23 cellular contexts compared by ENCODE assay signal in the genomic region with DNA sequence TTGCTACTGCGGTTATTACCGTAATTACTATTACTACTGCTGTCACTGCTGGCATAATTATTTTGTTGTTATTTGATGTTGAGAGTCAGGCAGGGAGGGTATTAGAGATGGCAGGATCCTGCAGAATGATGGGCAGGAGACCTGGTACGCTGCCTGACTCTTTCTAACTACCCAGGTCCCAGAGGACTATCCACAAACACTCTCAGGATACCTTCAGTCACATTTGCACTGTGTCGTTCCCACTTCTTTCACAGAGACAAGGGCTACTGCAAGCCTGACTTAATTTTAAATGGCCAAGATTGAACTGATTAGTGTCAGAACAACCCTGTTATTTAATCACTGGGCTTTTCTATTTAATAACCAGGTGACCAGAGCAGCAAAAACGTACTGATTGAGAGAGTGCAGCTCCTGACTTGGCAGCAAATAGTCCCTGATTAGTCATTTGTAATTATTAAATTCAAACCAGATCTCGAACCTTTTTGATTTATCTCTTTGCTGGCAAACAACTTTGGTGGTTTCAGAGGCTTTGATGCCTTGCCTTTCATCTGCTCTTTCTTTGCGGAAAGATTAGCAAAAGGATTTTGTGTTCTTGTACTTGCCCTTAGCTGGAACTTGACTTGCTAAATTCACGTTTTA.
A peak's percentile ranks its signal among the peaks of the same experiment; 100 is the strongest.
DNase-seq lines count a peak whose midpoint lies in the region; ATAC-seq, FAIRE-seq and TF ChIP-seq lines count a peak whose summit lies in the region.
"Had no signal": no experiment of that assay in that cellular context is flagged by ENCODE, and none has a peak within 500 bp of the region (broad histone marks: within the 10 kb centered on the region; RNA-seq: fewer than 3 reads in every experiment).

No MANE protein-coding gene starts in this region.

- H3K4me1 Mint-ChIP-seq in activated CD4-positive, alpha-beta T cell treated with anti-CD3 and anti-CD28 coated beads, Interleukin-2, amount 10 ng/mL, durations not matched to agents 7 days and 5 days = peaks cover 74% of the 10 kb centered on the region
- H3K4me1 Mint-ChIP-seq in neural progenitor cell = peaks cover 24% of the 10 kb centered on the region

- H3K27me3 ChIP-seq in neural progenitor cell (no peaks in the 10 kb centered on the region), pancreas (no peaks in the 10 kb centered on the region)
- H3K27me3 ChIP-seq: tibial nerve had no signal

- H3K4me1 ChIP-seq in neural progenitor cell = peaks cover 3% of the 10 kb centered on the region
- no peaks in the 10 kb centered on the region for H3K4me1 ChIP-seq in pancreas

- DNase-seq in activated CD4-positive, alpha-beta T cell treated with anti-CD3 and anti-CD28 coated beads, Interleukin-2, amount 10 ng/mL, durations not matched to agents 7 days and 5 days = peak; percentile 25
- no peak for DNase-seq in activated CD4-positive, alpha-beta T cell treated with anti-CD3 and anti-CD28 coated beads for 1 hour
- peak; percentile 14 for DNase-seq in RPMI7951 (ENCODE audit: low read depth)
- DNase-seq in astrocyte of the cerebellum (ENCODE audit: low read depth) = peak; percentile 24
- no peak for DNase-seq in neural progenitor cell (ENCODE audit: low spot score)
- no peak for DNase-seq in NCI-H2081 (lab: John Stamatoyannopoulos, UW)
- no peak for DNase-seq in pancreas
- DNase-seq: activated CD8-positive, alpha-beta memory T cell treated with anti-CD3 and anti-CD28 coated beads for 24 hours; activated naive CD4-positive, alpha-beta T cell treated with anti-CD3 and anti-CD28 coated beads, Interleukin-2, amount 50 U/mL, for 16 hours; caudate nucleus; COR-L47; effector memory CD8-positive, alpha-beta T cell; foreskin melanocyte; left ventricle myocardium inferior; NCI-H2107; NCI-H526 treated with DMSO at 0.1 percent for 48 hours; PC-9; stimulated activated CD4-positive, alpha-beta T cell treated with anti-CD3 and anti-CD28 coated beads, Interleukin-4, amount 100 ng/mL, for 24 hours; stimulated activated CD8-positive, alpha-beta memory T cell treated with anti-CD3 and anti-CD28 coated beads, Interleukin-4, amount 100 ng/mL, for 48 hours had no signal

- H3K36me3 Mint-ChIP-seq in activated CD4-positive, alpha-beta T cell treated with anti-CD3 and anti-CD28 coated beads, Interleukin-2, amount 10 ng/mL, durations not matched to agents 7 days and 5 days (ENCODE audit: low read depth) = peaks cover 17% of the 10 kb centered on the region
- H3K36me3 Mint-ChIP-seq in neural progenitor cell = no peaks in the 10 kb centered on the region
- H3K36me3 Mint-ChIP-seq: IgD-negative memory B cell had no signal

- intact Hi-C loops in pancreas (cut with DNase I) = no loop called here

- no peaks in the 10 kb centered on the region for H4K20me1 ChIP-seq in neural progenitor cell (ENCODE audit: low read depth)

- no peak overlapping the region for H3K4me3 Mint-ChIP-seq in activated CD4-positive, alpha-beta T cell treated with anti-CD3 and anti-CD28 coated beads, Interleukin-2, amount 10 ng/mL, durations not matched to agents 7 days and 5 days
- no peak overlapping the region for H3K4me3 Mint-ChIP-seq in neural progenitor cell
- H3K4me3 Mint-ChIP-seq: effector memory CD8-positive, alpha-beta T cell; IgD-negative memory B cell had no signal

- no peak overlapping the region for H3K4me2 ChIP-seq in neural progenitor cell
- H3K4me2 ChIP-seq: PC-9 had no signal

- H3K9ac ChIP-seq in neural progenitor cell = no peak overlapping the region

- POLR2A ChIA-PET in activated CD4-positive, alpha-beta T cell treated with anti-CD3 and anti-CD28 coated beads, Interleukin-2, amount 10 ng/mL, durations not matched to agents 7 days and 5 days (lab: Charles Lee) = interaction anchor here (0.6 kb wide), 1 partner anchor 801 kb away, joined by 4 read pairs; no protein-coding TSS in a partner anchor

- H3K27ac Mint-ChIP-seq in activated CD4-positive, alpha-beta T cell treated with anti-CD3 and anti-CD28 coated beads, Interleukin-2, amount 10 ng/mL, durations not matched to agents 7 days and 5 days = no peak overlapping the region
- peak overlapping the region; percentile 87 for H3K27ac Mint-ChIP-seq in neural progenitor cell
- H3K27ac Mint-ChIP-seq: IgD-negative memory B cell had no signal

- H3K9me3 Mint-ChIP-seq in activated CD4-positive, alpha-beta T cell treated with anti-CD3 and anti-CD28 coated beads, Interleukin-2, amount 10 ng/mL, durations not matched to agents 7 days and 5 days = no peaks in the 10 kb centered on the region
- no peaks in the 10 kb centered on the region for H3K9me3 Mint-ChIP-seq in neural progenitor cell
- H3K9me3 Mint-ChIP-seq: effector memory CD8-positive, alpha-beta T cell; IgD-negative memory B cell had no signal

- no peak overlapping the region for H3K27ac ChIP-seq in neural progenitor cell
- no peak overlapping the region for H3K27ac ChIP-seq in pancreas
- H3K27ac ChIP-seq: left ventricle myocardium inferior, PC-9, SK-N-MC, tibial nerve had no signal

- ATAC-seq in GM18867 (IDR thresholded peaks at IDR 0.05; ENCODE audit: unreplicated experiment) (no peak), pancreas (no peak)
- ATAC-seq: effector memory CD8-positive, alpha-beta T cell had no signal

- CTCF ChIA-PET in activated CD4-positive, alpha-beta T cell treated with anti-CD3 and anti-CD28 coated beads, Interleukin-2, amount 10 ng/mL, durations not matched to agents 7 days and 5 days (lab: Charles Lee) = interaction anchor here (0.5 to 1.8 kb wide), 7 partner anchors 11 to 223 kb away, joined by 3 to 10 read pairs (median 3); no protein-coding TSS in a partner anchor

- H3K9me3 ChIP-seq in neural progenitor cell (ENCODE audit: low read depth) (no peaks in the 10 kb centered on the region), pancreas (no peaks in the 10 kb centered on the region)
- H3K9me3 ChIP-seq: left ventricle myocardium inferior, tibial nerve had no signal

- no peak for FAIRE-seq in pancreas (lab: Jason Lieb, UNC)

- no peaks in the 10 kb centered on the region for H3K79me2 ChIP-seq in neural progenitor cell (ENCODE audit: low read depth)

- H3K36me3 ChIP-seq in neural progenitor cell (no peaks in the 10 kb centered on the region), pancreas (no peaks in the 10 kb centered on the region)
- H3K36me3 ChIP-seq: left ventricle myocardium inferior, tibial nerve had no signal

- H2AFZ ChIP-seq in neural progenitor cell (replicated peaks) = no peak overlapping the region
- H2AFZ ChIP-seq: PC-9 had no signal

- no peaks in the 10 kb centered on the region for H3K27me3 Mint-ChIP-seq in activated CD4-positive, alpha-beta T cell treated with anti-CD3 and anti-CD28 coated beads, Interleukin-2, amount 10 ng/mL, durations not matched to agents 7 days and 5 days
- no peaks in the 10 kb centered on the region for H3K27me3 Mint-ChIP-seq in neural progenitor cell (ENCODE audit: insufficient read depth, low read depth)
- H3K27me3 Mint-ChIP-seq: effector memory CD8-positive, alpha-beta T cell; IgD-negative memory B cell had no signal

- no peaks in the 10 kb centered on the region for H3F3A ChIP-seq in neural progenitor cell (ENCODE audit: low read depth)

- H3K4me3 ChIP-seq in astrocyte of the cerebellum (ENCODE audit: low read depth, low read length) = no peak overlapping the region
- no peak overlapping the region for H3K4me3 ChIP-seq in neural progenitor cell
- no peak overlapping the region for H3K4me3 ChIP-seq in pancreas
- H3K4me3 ChIP-seq: left ventricle myocardium inferior, PC-9, SK-N-MC, tibial nerve had no signal

- TF ChIP-seq CTCF in astrocyte of the cerebellum (IDR thresholded peaks at IDR 0.05; ENCODE audit: low read depth, low read length, missing control alignments) (no peak), neural progenitor cell (IDR thresholded peaks at IDR 0.05) (no peak), pancreas (IDR thresholded peaks at IDR 0.05) (no peak)

- WGBS in pancreas, 2 donors = 63 to 71% methylated on average over 8 of the region's 8 CpGs

- in situ Hi-C loops in astrocyte of the cerebellum (cut with HindIII; ENCODE audit: low sequenced_read_pairs) = no loop called here

Comparison
In these comparisons a context has a peak if more than half of its experiments do, and no peak if none do; other contexts are left out.
1. DNase-seq: peak in activated CD4-positive, alpha-beta T cell treated with anti-CD3 and anti-CD28 coated beads, Interleukin-2, amount 10 ng/mL, durations not matched to agents 7 days and 5 days (single experiment), RPMI7951 (single experiment) and astrocyte of the cerebellum (single experiment); none in activated CD4-positive, alpha-beta T cell treated with anti-CD3 and anti-CD28 coated beads for 1 hour (single experiment), neural progenitor cell (single experiment), NCI-H2081 (0 of 2) and pancreas (0 of 6).